ENCODE assay signal across 33 cellular contexts in the genomic region with DNA sequence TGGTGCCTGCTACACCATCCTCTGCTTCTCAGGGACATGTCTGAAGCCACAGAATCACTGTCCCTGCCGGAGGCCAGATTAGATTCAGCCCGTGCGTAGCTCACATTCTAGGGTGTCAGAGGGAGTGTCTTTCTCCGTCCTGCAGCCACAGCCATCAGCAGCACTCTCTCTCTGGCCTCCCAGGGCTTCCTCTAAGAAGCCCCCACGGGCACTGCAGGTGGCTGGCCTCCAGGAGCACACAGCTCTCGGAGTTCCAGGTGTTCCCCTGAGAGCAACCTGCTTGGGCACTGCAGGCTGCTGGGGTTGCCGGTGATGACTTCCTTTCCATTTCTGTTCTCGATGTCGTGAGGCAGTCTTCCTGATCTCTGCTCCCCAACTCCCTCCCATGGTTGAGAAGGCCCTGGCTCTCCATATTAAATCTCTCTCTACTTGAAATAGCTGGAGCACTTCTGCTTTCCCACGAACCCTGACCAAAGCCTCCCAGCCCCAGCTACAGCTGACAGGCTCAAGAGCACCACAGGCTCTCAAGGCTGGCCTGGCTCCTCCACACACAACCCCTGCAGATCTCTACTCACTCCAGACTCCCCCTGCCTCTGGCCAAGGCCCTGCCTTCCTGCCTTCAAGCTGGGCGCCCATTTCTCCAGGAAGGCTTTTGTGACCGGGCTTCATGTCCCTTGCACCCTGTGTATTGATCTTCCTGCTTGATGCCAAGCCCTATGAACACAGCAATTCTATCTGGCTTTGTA. TPM values are rescaled to one million over a fixed set of nuclear protein-coding genes. Genes with fewer than 3 reads are reported as not detected.
DNase-seq lines count a peak whose midpoint lies in the region; ATAC-seq, FAIRE-seq and TF ChIP-seq lines count a peak whose summit lies in the region.
"Had no signal": no experiment of that assay in that cellular context is flagged by ENCODE, and none has a peak within 500 bp of the region (broad histone marks: within the 10 kb centered on the region; RNA-seq: fewer than 3 reads in every experiment).

No MANE protein-coding gene starts in this region.

- H3K4ac ChIP-seq in IMR-90 (ENCODE audit: low read depth, low read length) (peak overlapping the region; percentile 70), H1 (replicated peaks; ENCODE audit: insufficient read length, low read depth, low read length) (no peak overlapping the region)

- in situ Hi-C loops in IMR-90 (cut with MboI; ENCODE audit: low sequenced_read_pairs) = loop anchor here (5.0 to 25.0 kb wide), 4 partner anchors 470 to 1190 kb away; no protein-coding TSS in a partner anchor

- POLR2A ChIA-PET in IMR-90 (lab: Charles Lee; ENCODE audit: unreplicated experiment) (no interaction called here), H1 (lab: Charles Lee; ENCODE audit: partially characterized antibody) (interaction anchor here (2.4 kb wide), 1 partner anchor 8 kb away, joined by 8 read pairs; no protein-coding TSS in a partner anchor)
- POLR2A ChIA-PET in CD8-positive, alpha-beta memory T cell (lab: Charles Lee) = no interaction called here

- peaks cover 20% of the 10 kb centered on the region for H3K27me3 Mint-ChIP-seq in neural crest cell (ENCODE audit: low read depth)
- H3K27me3 Mint-ChIP-seq in CD8-positive, alpha-beta memory T cell = peaks cover 19 to 48% of the 10 kb centered on the region in 2 donors

- H3K18ac ChIP-seq in IMR-90 (ENCODE audit: low read depth, low read length) = no peak overlapping the region
- H3K18ac ChIP-seq in H1 (ENCODE audit: extremely low read depth, low read length) = no peak overlapping the region

- H3K36me3 ChIP-seq in BLaER1 treated with 17β-estradiol and CSF1 and Interleukin-3, amounts not matched to agents 10 nM and 100 nM = no peaks in the 10 kb centered on the region
- H3K36me3 ChIP-seq in IMR-90 (ENCODE audit: control insufficient read depth, insufficient read depth, low read length) = no peaks in the 10 kb centered on the region
- no peaks in the 10 kb centered on the region for H3K36me3 ChIP-seq in H1 (ENCODE audit: control insufficient read depth in 2 of 4, insufficient read depth in 4 of 4, low read length in 3 of 4)
- no peaks in the 10 kb centered on the region for H3K36me3 ChIP-seq in CD8-positive, alpha-beta memory T cell (ENCODE audit: insufficient read depth, low read length)
- no peaks in the 10 kb centered on the region for H3K36me3 ChIP-seq in ovary
- H3K36me3 ChIP-seq: BE2C, SJCRH30 had no signal

- CTCF ChIA-PET in IMR-90 (lab: Yijun Ruan, JAX) = interaction anchor here (1.4 kb wide), 1 partner anchor 9 kb away, joined by 4 read pairs; no protein-coding TSS in a partner anchor
- CTCF ChIA-PET in H1 (lab: Charles Lee; ENCODE audit: partially characterized antibody) = interaction anchor here (0.6 to 7.0 kb wide), 25 partner anchors 12 to 584 kb away, joined by 3 to 90 read pairs (median 3); a partner anchor contains a TSS
- CTCF ChIA-PET in CD8-positive, alpha-beta memory T cell (lab: Charles Lee) = interaction anchor here (1.0 kb wide), 1 partner anchor 10 kb away, joined by 3 read pairs; no protein-coding TSS in a partner anchor

- no peak overlapping the region for H3K23ac ChIP-seq in IMR-90 (ENCODE audit: low read depth, low read length)
- no peak overlapping the region for H3K23ac ChIP-seq in H1 (ENCODE audit: insufficient read length)

- no peak overlapping the region for H3K27ac Mint-ChIP-seq in neural crest cell (ENCODE audit: unreplicated experiment)
- peak overlapping the region in 2 of 8 donors; percentile 22 to 43 for H3K27ac Mint-ChIP-seq in CD8-positive, alpha-beta memory T cell
- H3K27ac Mint-ChIP-seq: activated CD8-positive, alpha-beta T cell treated with anti-CD3 and anti-CD28 coated beads for 36 hours had no signal

- H2BK12ac ChIP-seq in H1 (ENCODE audit: low read depth, low read length) = peak overlapping the region; percentile 81; the same call in 1 of the 2 replicates

- peak overlapping the region; percentile 13 for H2AK9ac ChIP-seq in IMR-90 (replicated peaks; ENCODE audit: low read depth, low read length, poor library complexity)

- H2AFZ ChIP-seq in IMR-90 (replicated peaks; ENCODE audit: low read length, poor library complexity) (no peak overlapping the region), H1 (ENCODE audit: low read length) (no peak overlapping the region)

- H3K9me1 ChIP-seq in IMR-90 (ENCODE audit: insufficient read depth, low read length) = peaks cover 16% of the 10 kb centered on the region

- H3K4me1 ChIP-seq in BLaER1 treated with 17β-estradiol and CSF1 and Interleukin-3, amounts not matched to agents 10 nM and 100 nM = peaks cover 56 to 78% (median 69%) of the 10 kb centered on the region in 10 experiments
- peaks cover 4% of the 10 kb centered on the region; the same call in 1 of the 2 replicates for H3K4me1 ChIP-seq in IMR-90 (ENCODE audit: control insufficient read depth, insufficient read depth, low read length)
- peaks cover 2 to 18% (median 9%) of the 10 kb centered on the region in 4 experiments for H3K4me1 ChIP-seq in H1 (replicated peaks in 1 of 4; ENCODE audit: control insufficient read depth in 3 of 4, insufficient read depth in 4 of 4, low read length in 3 of 4)
- peaks cover 4% of the 10 kb centered on the region for H3K4me1 ChIP-seq in CD8-positive, alpha-beta memory T cell (ENCODE audit: insufficient read depth, low read length)
- peaks cover 5% of the 10 kb centered on the region for H3K4me1 ChIP-seq in ovary (ENCODE audit: insufficient read depth)
- H3K4me1 ChIP-seq: BE2C, SJCRH30 had no signal

- H3K27me3 ChIP-seq in BLaER1 treated with 17β-estradiol and CSF1 and Interleukin-3, amounts not matched to agents 10 nM and 100 nM = peaks cover 0 to 20% (median 0%) of the 10 kb centered on the region in 11 experiments; a peak in 10 of 22 replicates
- H3K27me3 ChIP-seq in IMR-90 (ENCODE audit: control insufficient read depth, insufficient read depth, low read length) (no peaks in the 10 kb centered on the region), H1 (replicated peaks in 1 of 4; ENCODE audit: control insufficient read depth in 3 of 4, extremely low read depth in 1 of 4, insufficient read depth in 3 of 4, low read length in 3 of 4) (peaks cover 6 to 38% (median 31%) of the 10 kb centered on the region in 4 experiments), ovary (no peaks in the 10 kb centered on the region)
- H3K27me3 ChIP-seq in CD8-positive, alpha-beta memory T cell (ENCODE audit: insufficient read depth, low read length, poor library complexity, severe bottlenecking) = peaks cover 12% of the 10 kb centered on the region
- H3K27me3 ChIP-seq: SJCRH30 had no signal

- TF ChIP-seq RAD21 in IMR-90 (IDR thresholded peaks at IDR 0.05; ENCODE audit: low read length) = no peak
- TF ChIP-seq RAD21 in H1 (IDR thresholded peaks at IDR 0.05 in 1 of 2, conservative IDR thresholded peaks at IDR 0.05 in 1 of 2; ENCODE audit: low read depth in 2 of 2, low read length in 2 of 2) = no peak

- H3K9me3 ChIP-seq in BLaER1 treated with 17β-estradiol and CSF1 and Interleukin-3, amounts not matched to agents 10 nM and 100 nM (replicated peaks in 1 of 11) = peaks cover 0 to 5% (median 0%) of the 10 kb centered on the region in 11 experiments; a peak in 2 of 22 replicates
- H3K9me3 ChIP-seq in IMR-90 (ENCODE audit: control insufficient read depth, insufficient read depth, low read length) (no peaks in the 10 kb centered on the region), H1 (ENCODE audit: insufficient read depth in 2 of 2, low read depth in 1 of 2, low read length in 1 of 2) (no peaks in the 10 kb centered on the region), ovary (no peaks in the 10 kb centered on the region)
- no peaks in the 10 kb centered on the region for H3K9me3 ChIP-seq in CD8-positive, alpha-beta memory T cell (ENCODE audit: low read length)
- H3K9me3 ChIP-seq: BE2C, SJCRH30 had no signal

- FAIRE-seq in H1 (lab: Jason Lieb, UNC) = no peak
- FAIRE-seq: colon, GM12891, GM19239, kidney, urothelium cell line had no signal

- H2BK20ac ChIP-seq in IMR-90 (ENCODE audit: low read depth, low read length) (peak overlapping the region; percentile 94), H1 (ENCODE audit: low read length) (0 out of 2 replicates have a peak overlapping the region, but pooled peaks have one; percentile 10)

- H3K79me1 ChIP-seq in IMR-90 (ENCODE audit: low read depth in 1 of 2, low read length in 2 of 2) (no peaks in the 10 kb centered on the region), H1 (ENCODE audit: low read depth, low read length) (no peaks in the 10 kb centered on the region)

- 97% methylated on average over 5 of the region's 12 CpGs; no CpG with 5 or more reads in 1 of the 2 experiments for WGBS in IMR-90 (ENCODE audit: extremely low coverage in 2 of 2, insufficient read length in 1 of 2), 2 experiments
- 90% methylated on average over 12 of the region's 12 CpGs; no CpG with 5 or more reads in 1 of the 2 experiments for WGBS in H1 (ENCODE audit: extremely low coverage in 1 of 2, insufficient coverage in 1 of 2, insufficient read length in 1 of 2, insufficient replicate concordance in 2 of 2, low coverage in 1 of 2, low lambda C conversion rate in 2 of 2, missing lambda C conversion rate in 1 of 2), 2 experiments
- 89 to 91% (median 91%) methylated on average over 12 of the region's 12 CpGs for WGBS in ovary, 3 donors

- peak overlapping the region in 2 of 11 experiments; percentile 8 to 15; a peak in 1 of 22 replicates for H3K9ac ChIP-seq in BLaER1 treated with 17β-estradiol and CSF1 and Interleukin-3, amounts not matched to agents 10 nM and 100 nM
- no peak overlapping the region for H3K9ac ChIP-seq in IMR-90 (ENCODE audit: low read depth, low read length)
- H3K9ac ChIP-seq in H1 (replicated peaks in 1 of 4; ENCODE audit: extremely low read depth in 1 of 4, low read depth in 3 of 4, low read length in 3 of 4) = no peak overlapping the region

- H4K8ac ChIP-seq in IMR-90 (ENCODE audit: low read depth in 2 of 2, low read length in 2 of 2) (peak overlapping the region; percentile 49 to 52), H1 (ENCODE audit: extremely low read depth, insufficient read depth, low read length) (no peak overlapping the region)

- H4K20me1 ChIP-seq in BLaER1 treated with 17β-estradiol and CSF1 and Interleukin-3, amounts not matched to agents 10 nM and 100 nM = no peaks in the 10 kb centered on the region
- H4K20me1 ChIP-seq in IMR-90 (ENCODE audit: insufficient read depth, low read length) (no peaks in the 10 kb centered on the region), H1 (replicated peaks in 1 of 2; ENCODE audit: control insufficient read depth in 1 of 2, insufficient read depth in 2 of 2, low read length in 2 of 2) (no peaks in the 10 kb centered on the region)

- dilution Hi-C loops in IMR-90 (cut with HindIII; ENCODE audit: low sequenced_read_pairs, unreplicated experiment) = no loop called here

- no peaks in the 10 kb centered on the region for H3K79me2 ChIP-seq in H1 (ENCODE audit: control insufficient read depth in 1 of 2, insufficient read depth in 2 of 2, low read length in 2 of 2)

- DNase-seq in IMR-90 = no peak
- peak in 1 of 2 experiments; percentile 39 for DNase-seq in H1 (ENCODE audit: low read depth in 1 of 2, low spot score in 2 of 2)
- no peak for DNase-seq in neural crest cell (ENCODE audit: low read depth, low spot score)
- DNase-seq in CD8-positive, alpha-beta memory T cell = no peak
- DNase-seq in HPDE6-E6E7 (ENCODE audit: extremely low spot score) = no peak
- DNase-seq in NCI-H1092 treated with DMSO at 0.1 percent for 48 hours (lab: John Stamatoyannopoulos, UW) = no peak
- DNase-seq in ovary = no peak
- DNase-seq: activated CD4-positive, CD25-positive, alpha-beta regulatory T cell treated with anti-CD3 and anti-CD28 coated beads, Interleukin-2, amount 50 U/mL, for 72 hours; activated CD8-positive, alpha-beta T cell treated with anti-CD3 and anti-CD28 coated beads for 36 hours; activated effector memory CD4-positive, alpha-beta T cell treated with Interleukin-2 at 50 U/mL for 16 hours; activated T-cell treated with anti-CD3 and anti-CD28 coated beads for 4 hours; BE2C; DND-41; KG1; kidney; NCI-H1694 treated with DMSO at 0.1 percent for 48 hours; NCI-H2171; NCI-H524 treated with DMSO at 0.1 percent for 48 hours; NK-92 treated with Interleukin-12 subunit alpha and Interleukin-12 subunit beta, amount 100 ng/mL, for 24 hours; nucleus accumbens; SJCRH30 had no signal

- peaks cover 46% of the 10 kb centered on the region for H3K4me1 Mint-ChIP-seq in neural crest cell
- H3K4me1 Mint-ChIP-seq in CD8-positive, alpha-beta memory T cell = peaks cover 14 to 18% (median 16%) of the 10 kb centered on the region in 3 donors

- H4K91ac ChIP-seq in IMR-90 (ENCODE audit: insufficient read depth, low read depth, low read length) (peak overlapping the region; percentile 83), H1 (replicated peaks; ENCODE audit: insufficient read length, low read length) (no peak overlapping the region)

- H2AK5ac ChIP-seq in IMR-90 (ENCODE audit: low read depth, low read length) (peak overlapping the region; percentile 65), H1 (ENCODE audit: low read depth, low read length) (no peak overlapping the region)

- no peak overlapping the region for H3K4me3 ChIP-seq in BLaER1 treated with 17β-estradiol and CSF1 and Interleukin-3, amounts not matched to agents 10 nM and 100 nM
- no peak overlapping the region for H3K4me3 ChIP-seq in IMR-90 (ENCODE audit: insufficient read depth, low read depth, low read length)
- no peak overlapping the region for H3K4me3 ChIP-seq in H1 (ENCODE audit: extremely low read depth in 1 of 4, insufficient read depth in 2 of 4, low read depth in 3 of 4, low read length in 4 of 4)
- no peak overlapping the region for H3K4me3 ChIP-seq in CD8-positive, alpha-beta memory T cell (ENCODE audit: low read length)
- no peak overlapping the region for H3K4me3 ChIP-seq in ovary
- H3K4me3 ChIP-seq: lung, SJCRH30, smooth muscle cell had no signal

- no TSS peak for BruUV-seq in IMR-90 (replicated peaks; lab: Mats Ljungman, UMichigan)

- H3K56ac ChIP-seq in IMR-90 (ENCODE audit: extremely low read depth, insufficient read depth, low read length) = no peak overlapping the region
- no peak overlapping the region for H3K56ac ChIP-seq in H1 (replicated peaks; ENCODE audit: insufficient read length, low read depth, low read length)

- TF ChIP-seq CTCF in IMR-90 (conservative IDR thresholded peaks at IDR 0.05; ENCODE audit: low read depth, low read length) (no peak), H1 (IDR thresholded peaks at IDR 0.05; ENCODE audit: control extremely low read depth in 1 of 3, insufficient read depth in 1 of 3, low read depth in 1 of 3, low read length in 3 of 3) (no peak), neural crest cell (conservative IDR thresholded peaks at IDR 0.05) (no peak), ovary (IDR thresholded peaks at IDR 0.05) (no peak)

- H2BK120ac ChIP-seq in IMR-90 (ENCODE audit: low read depth, low read length) (peak overlapping the region; percentile 89), H1 (replicated peaks; ENCODE audit: low read depth, low read length) (no peak overlapping the region)

- H3K9me3 Mint-ChIP-seq in neural crest cell = no peaks in the 10 kb centered on the region
- no peaks in the 10 kb centered on the region for H3K9me3 Mint-ChIP-seq in CD8-positive, alpha-beta memory T cell
- H3K9me3 Mint-ChIP-seq: activated CD8-positive, alpha-beta T cell treated with anti-CD3 and anti-CD28 coated beads for 36 hours had no signal

- ATAC-seq in IMR-90 (ENCODE audit: low read depth) = no peak
- ATAC-seq: activated CD8-positive, alpha-beta T cell treated with anti-CD3 and anti-CD28 coated beads for 36 hours; Panc1 had no signal

- TF ChIP-seq POLR2A in IMR-90 (IDR thresholded peaks at IDR 0.05; ENCODE audit: low read depth, low read length) (no peak), H1 (IDR thresholded peaks at IDR 0.05; ENCODE audit: control extremely low read depth in 1 of 2, low read depth in 2 of 2, low read length in 2 of 2) (no peak), ovary (IDR thresholded peaks at IDR 0.05) (no peak)

- peak overlapping the region; percentile 45 to 92 (median 81) for H3K4me2 ChIP-seq in BLaER1 treated with 17β-estradiol and CSF1 and Interleukin-3, amounts not matched to agents 10 nM and 100 nM
- H3K4me2 ChIP-seq in IMR-90 (ENCODE audit: low read depth, low read length) (no peak overlapping the region), H1 (ENCODE audit: insufficient read depth in 1 of 2, low read depth in 2 of 2, low read length in 2 of 2) (no peak overlapping the region)

- H3K23me2 ChIP-seq in H1 (ENCODE audit: low read depth, low read length) = peaks cover 2% of the 10 kb centered on the region

- H3K14ac ChIP-seq in IMR-90 (replicated peaks; ENCODE audit: low read depth, low read length) = peak overlapping the region; percentile 73
- no peak overlapping the region for H3K14ac ChIP-seq in H1 (ENCODE audit: insufficient read length)

- H2BK5ac ChIP-seq in IMR-90 (ENCODE audit: low read depth, low read length, poor library complexity, severe bottlenecking) (no peak overlapping the region), H1 (ENCODE audit: low read depth, low read length) (no peak overlapping the region)

- H4K5ac ChIP-seq in IMR-90 (ENCODE audit: low read depth, low read length) (0 out of 2 replicates have a peak overlapping the region, but pooled peaks have one; percentile 44), H1 (ENCODE audit: insufficient read length, low read depth, low read length) (no peak overlapping the region)

- H3K27ac ChIP-seq in BLaER1 treated with 17β-estradiol and CSF1 and Interleukin-3, amounts not matched to agents 10 nM and 100 nM = no peak overlapping the region
- H3K27ac ChIP-seq in IMR-90 (ENCODE audit: insufficient read depth, low read length) (no peak overlapping the region), H1 (ENCODE audit: low read depth, low read length) (no peak overlapping the region), ovary (no peak overlapping the region)
- no peak overlapping the region for H3K27ac ChIP-seq in CD8-positive, alpha-beta memory T cell (ENCODE audit: low read depth, low read length)
- H3K27ac ChIP-seq: SJCRH30 had no signal

- peak overlapping the region; percentile 23; the same call in 1 of the 3 replicates for H2BK15ac ChIP-seq in IMR-90 (ENCODE audit: low read depth, low read length)
- peak overlapping the region; percentile 76; the same call in 1 of the 2 replicates for H2BK15ac ChIP-seq in H1 (ENCODE audit: low read length)

- H3K4me3 Mint-ChIP-seq in neural crest cell = peak overlapping the region; percentile 58
- peak overlapping the region in 1 of 7 donors; percentile 14 for H3K4me3 Mint-ChIP-seq in CD8-positive, alpha-beta memory T cell
- H3K4me3 Mint-ChIP-seq: activated CD8-positive, alpha-beta T cell treated with anti-CD3 and anti-CD28 coated beads for 36 hours had no signal

- no peak for TF ChIP-seq EP300 in H1 (IDR thresholded peaks at IDR 0.05; ENCODE audit: borderline replicate concordance in 1 of 2, low read depth in 2 of 2, low read length in 2 of 2)
- TF ChIP-seq EP300 in ovary (IDR thresholded peaks at IDR 0.05) = no peak

- H3K36me3 Mint-ChIP-seq in neural crest cell (ENCODE audit: low read depth) = no peaks in the 10 kb centered on the region
- peaks cover 0 to 1% (median 0%) of the 10 kb centered on the region in 3 donors for H3K36me3 Mint-ChIP-seq in CD8-positive, alpha-beta memory T cell

- intact Hi-C loops in IMR-90 (cut with micrococcal nuclease) = loop anchor here (5.0 kb wide), 2 partner anchors 790 to 1170 kb away; no protein-coding TSS in a partner anchor
- intact Hi-C loops in ovary (cut with DNase I) = loop anchor here (5.0 to 10.0 kb wide), 3 partner anchors 475 to 1190 kb away; a partner anchor contains a TSS

RNA-seq across cellular contexts. Expression of a gene that starts 49.0 kb away (rescaled TPM):
- total RNA-seq in IMR-90 (2012; rRNA removed) = not detected in 2 replicates
- not detected in 2 replicates for polyA plus RNA-seq in IMR-90 (2012; rRNA removed)
- not detected in 2 replicates for polyA plus RNA-seq in IMR-90 (2012; cell fraction: cytosol; rRNA removed)
- polyA plus RNA-seq in IMR-90 (2012; cell fraction: nucleus; rRNA removed; ENCODE audit: low replicate concordance) = not detected in 2 replicates
- total RNA-seq in H1 (2021; fragmentation: NEBNext Ultra II Directional; extraction: Animal tissue kit (Norgen Biotek cat#: 25700)) = not detected in 2 replicates
- polyA plus RNA-seq in H1 (2011; rRNA removed) = not detected in 2 replicates
- polyA plus RNA-seq in H1 (2011; cell fraction: cytosol; rRNA removed) = 0.03 TPM
- polyA plus RNA-seq in H1 (2011; cell fraction: nucleus; rRNA removed) = not detected
- polyA plus RNA-seq in H1 (2012, experiment 1 of 2) = not detected in 4 replicates
- polyA plus RNA-seq in H1 (2012, experiment 2 of 2) = not detected
- polyA plus RNA-seq in H1 (2013, experiment 1 of 2) = not detected
- polyA plus RNA-seq in H1 (2013, experiment 2 of 2) = not detected
- polyA minus RNA-seq in H1 (2011; rRNA and poly(A)+ RNA removed) = not detected in 2 replicates
- polyA minus RNA-seq in H1 (2011; cell fraction: cytosol; rRNA and poly(A)+ RNA removed) = not detected
- not detected for polyA minus RNA-seq in H1 (2011; cell fraction: nucleus; rRNA and poly(A)+ RNA removed)
- not detected in 2 replicates for total RNA-seq in neural crest cell
- total RNA-seq in CD8-positive, alpha-beta memory T cell = not detected
- not detected for polyA plus RNA-seq in CD8-positive, alpha-beta memory T cell
- not detected for total RNA-seq in ovary
- under 1 TPM in 1 of 2 donors, not detected in 1; 0.05 TPM for polyA plus RNA-seq in ovary
- total RNA-seq: activated CD8-positive, alpha-beta T cell treated with anti-CD3 and anti-CD28 coated beads for 36 hours; HT1080; mucosa of gallbladder; smooth muscle cell; subcutaneous adipose tissue; T-helper 1 cell treated with Interleukin-12 subunit alpha and Interleukin-12 subunit beta and Interleukin-4 antibody, amounts not matched to agents 30 ng/mL and 1 ng/mL, for 36 hours had no signal
- polyA plus RNA-seq: smooth muscle cell had no signal

Comparison
In these comparisons a context has a peak if more than half of its experiments do, and no peak if none do; other contexts are left out.
1. H3K4me2 ChIP-seq: peak in BLaER1 treated with 17β-estradiol and CSF1 and Interleukin-3, amounts not matched to agents 10 nM and 100 nM (11 of 11); none in IMR-90 (single experiment) and H1 (0 of 2).